Comparison of ENCODE assay signal across 8 cellular contexts in genomic region chr11:108224366-108224765, GRCh38. TPM values are rescaled to one million over a fixed set of nuclear protein-coding genes. Genes with fewer than 3 reads are reported as not detected.
DNase-seq lines count a peak whose midpoint lies in the region; ATAC-seq, FAIRE-seq and TF ChIP-seq lines count a peak whose summit lies in the region.

No MANE protein-coding gene starts in this region.

- no peak for ATAC-seq in GM21390 (IDR thresholded peaks at IDR 0.05; ENCODE audit: unreplicated experiment)
- ATAC-seq in HG02973 (IDR thresholded peaks at IDR 0.05; ENCODE audit: unreplicated experiment): no peak

- no peaks in the 10 kb centered on the region for H3K9me3 ChIP-seq in kidney (ENCODE audit: control insufficient read depth in 1 of 2, low read length in 2 of 2)

- peaks cover 0 to 3% of the 10 kb centered on the region in 2 donors for H3K36me3 ChIP-seq in kidney (ENCODE audit: control insufficient read depth in 1 of 2, insufficient read depth in 2 of 2, low read length in 2 of 2)

- DNase-seq in HFF-Myc (ENCODE audit: extremely low read depth, low read depth): no peak
- DNase-seq in kidney: no peak
- DNase-seq in activated CD4-positive, alpha-beta T cell treated with anti-CD3 and anti-CD28 coated beads for 48 hours: no peak
- DNase-seq in NCI-H1417 treated with DMSO at 0.1 percent for 48 hours (lab: John Stamatoyannopoulos, UW): no peak

- H3K4me1 ChIP-seq in kidney (ENCODE audit: control insufficient read depth in 1 of 2, insufficient read depth in 1 of 2, low read depth in 1 of 2, low read length in 2 of 2): peaks cover 15 to 20% of the 10 kb centered on the region in 2 donors

- H3K4me3 ChIP-seq in HFF-Myc (replicated peaks; ENCODE audit: low read depth, low read length) (peak overlapping the region; percentile 92), WI38 (ENCODE audit: low read depth, low read length) (peak overlapping the region; percentile 84), kidney (ENCODE audit: low read length in 2 of 2) (peak overlapping the region; percentile 87 to 98)

- H3K9ac ChIP-seq in kidney (ENCODE audit: low read length in 2 of 2): peak overlapping the region in 1 of 2 donors; percentile 86

- no peak for FAIRE-seq in kidney (lab: Jason Lieb, UNC)

- TF ChIP-seq CTCF in HFF-Myc (IDR thresholded peaks at IDR 0.05; ENCODE audit: low read depth, low read length, missing control alignments) (no peak), WI38 (IDR thresholded peaks at IDR 0.05; ENCODE audit: low read depth, low read length) (no peak), kidney (IDR thresholded peaks at IDR 0.05; ENCODE audit: borderline replicate concordance, extremely low read depth, insufficient read depth) (no peak)

- intact Hi-C loops in kidney (cut with DNase I): no loop called here

- H3K27ac ChIP-seq in kidney (ENCODE audit: low read depth in 2 of 2, low read length in 2 of 2) (no peak overlapping the region), temporal lobe (ENCODE audit: low read depth, low read length) (peak overlapping the region; percentile 94)

RNA-seq across cellular contexts. Expression of gene ATM, which starts 1.5 kb away (rescaled TPM):
- 83.3 TPM for total RNA-seq in kidney
- polyA plus RNA-seq in kidney (ENCODE audit: insufficient read depth, low read depth, low replicate concordance): 11.7 TPM
- 102 TPM for total RNA-seq in temporal lobe

RNA-seq across cellular contexts. Expression of gene NPAT, which starts 1.9 kb away (rescaled TPM):
- total RNA-seq in kidney (17.6 TPM), temporal lobe (24.3 TPM)
- 2.5 TPM for polyA plus RNA-seq in kidney (ENCODE audit: insufficient read depth, low read depth, low replicate concordance)
